ENCODE assay signal across 10 cellular contexts in genomic region chr11:65445101-65445603, GRCh38. TPM values are rescaled to one million over a fixed set of nuclear protein-coding genes. Genes with fewer than 3 reads are reported as not detected.
A peak's percentile ranks its signal among the peaks of the same experiment; 100 is the strongest.
DNase-seq lines count a peak whose midpoint lies in the region; FAIRE-seq and TF ChIP-seq lines count a peak whose summit lies in the region.
"Had no signal": no experiment of that assay in that cellular context is flagged by ENCODE, and none has a peak within 500 bp of the region (broad histone marks: within the 10 kb centered on the region; RNA-seq: fewer than 3 reads in every experiment).

No MANE protein-coding gene starts in this region.

- peak overlapping the region in 9 of 11 experiments; percentile 3 to 93 (median 81); a peak in 16 of 22 replicates for H3K4me2 ChIP-seq in BLaER1 treated with 17β-estradiol and CSF1 and Interleukin-3, amounts not matched to agents 10 nM and 100 nM
- H3K4me2 ChIP-seq: KMS-11 had no signal

- peak overlapping the region in 10 of 11 experiments; percentile 40 to 91 (median 72); a peak in 17 of 22 replicates for H3K27ac ChIP-seq in BLaER1 treated with 17β-estradiol and CSF1 and Interleukin-3, amounts not matched to agents 10 nM and 100 nM
- peak overlapping the region in 3 of 4 donors; percentile 5 to 59 (median 55) for H3K27ac ChIP-seq in Peyer's patch

- H3K4me3 Mint-ChIP-seq in chondrocyte (ENCODE audit: unreplicated experiment) = no peak overlapping the region

- peak in 1 of 2 donors; percentile 6 for TF ChIP-seq POLR2A in Peyer's patch (IDR thresholded peaks at IDR 0.05)
- no peak for TF ChIP-seq POLR2A in GM12892 (IDR thresholded peaks at IDR 0.05; ENCODE audit: low read depth, low read length)

- H3K9ac ChIP-seq in BLaER1 treated with 17β-estradiol and CSF1 and Interleukin-3, amounts not matched to agents 10 nM and 100 nM = peak overlapping the region in 7 of 11 experiments; percentile 21 to 63 (median 40); a peak in 10 of 22 replicates
- H3K9ac ChIP-seq: KMS-11 had no signal

- peak overlapping the region; percentile 80 for H3K27ac Mint-ChIP-seq in chondrocyte (ENCODE audit: unreplicated experiment)

- H3K27me3 ChIP-seq in BLaER1 treated with 17β-estradiol and CSF1 and Interleukin-3, amounts not matched to agents 10 nM and 100 nM = no peaks in the 10 kb centered on the region
- H3K27me3 ChIP-seq in Peyer's patch = no peaks in the 10 kb centered on the region

- no peaks in the 10 kb centered on the region for H3K9me3 Mint-ChIP-seq in chondrocyte (ENCODE audit: low read depth)

- H3K36me3 Mint-ChIP-seq in chondrocyte (ENCODE audit: low read depth) = peaks cover 24% of the 10 kb centered on the region

- DNase-seq in Peyer's patch = peak in 1 of 3 donors; percentile 16
- DNase-seq in chondrocyte (ENCODE audit: low spot score) = no peak
- peak; percentile 44 for DNase-seq in myocyte (ENCODE audit: low read depth)
- DNase-seq in GM12892 (ENCODE audit: insufficient read length) = no peak
- no peak for DNase-seq in OCI-M2 (lab: John Stamatoyannopoulos, UW; ENCODE audit: unreplicated experiment)
- DNase-seq in activated CD4-positive, alpha-beta T cell treated with anti-CD3 and anti-CD28 coated beads for 1 hour = no peak
- DNase-seq in stimulated activated CD4-positive, alpha-beta T cell treated with anti-CD3 and anti-CD28 coated beads, Interleukin-15, amount 100 ng/mL, for 24 hours = no peak
- DNase-seq: DMS79 had no signal

- no peak overlapping the region for H3K4me3 ChIP-seq in BLaER1 treated with 17β-estradiol and CSF1 and Interleukin-3, amounts not matched to agents 10 nM and 100 nM
- H3K4me3 ChIP-seq in Peyer's patch = no peak overlapping the region

- peaks cover 0 to 55% (median 0%) of the 10 kb centered on the region in 11 experiments; a peak in 5 of 22 replicates for H3K36me3 ChIP-seq in BLaER1 treated with 17β-estradiol and CSF1 and Interleukin-3, amounts not matched to agents 10 nM and 100 nM
- peaks cover 0 to 37% (median 0%) of the 10 kb centered on the region in 3 donors for H3K36me3 ChIP-seq in Peyer's patch

- no peak for TF ChIP-seq CTCF in Peyer's patch (IDR thresholded peaks at IDR 0.05)
- no peak for TF ChIP-seq CTCF in chondrocyte (IDR thresholded peaks at IDR 0.05)

- H3K9me3 ChIP-seq in BLaER1 treated with 17β-estradiol and CSF1 and Interleukin-3, amounts not matched to agents 10 nM and 100 nM (replicated peaks in 1 of 11) = peaks cover 0 to 6% (median 0%) of the 10 kb centered on the region in 11 experiments; a peak in 1 of 22 replicates
- no peaks in the 10 kb centered on the region for H3K9me3 ChIP-seq in Peyer's patch

- FAIRE-seq in GM12892 (lab: Jason Lieb, UNC) = no peak

- H3K4me1 Mint-ChIP-seq in chondrocyte (ENCODE audit: low read depth) = peaks cover 65% of the 10 kb centered on the region

- H3K4me1 ChIP-seq in BLaER1 treated with 17β-estradiol and CSF1 and Interleukin-3, amounts not matched to agents 10 nM and 100 nM = peaks cover 35 to 99% (median 87%) of the 10 kb centered on the region in 10 experiments
- peaks cover 0 to 20% (median 10%) of the 10 kb centered on the region in 4 donors for H3K4me1 ChIP-seq in Peyer's patch

- H4K20me1 ChIP-seq in BLaER1 treated with 17β-estradiol and CSF1 and Interleukin-3, amounts not matched to agents 10 nM and 100 nM = peaks cover 24 to 92% (median 59%) of the 10 kb centered on the region in 11 experiments; a peak in 19 of 22 replicates

- H3K27me3 Mint-ChIP-seq in chondrocyte (ENCODE audit: low read depth) = no peaks in the 10 kb centered on the region

RNA-seq across cellular contexts. Expression of gene NEAT1, which starts 22.6 kb away (rescaled TPM):
- total RNA-seq in Peyer's patch = 1,000 to 10,000 TPM in 2 of 4 donors, 100 to 1,000 TPM in 2; 705 to 1,411 (median 1,064) TPM
- total RNA-seq in chondrocyte = 333 to 440 TPM (median 377 TPM) in 3 replicates
- total RNA-seq in myocyte = 109 and 172 TPM in 2 replicates
- 542 TPM for polyA plus RNA-seq in myocyte (2012)
- 678 TPM for polyA plus RNA-seq in GM12892 (2012; ENCODE audit: missing spikeins)

RNA-seq across cellular contexts. Expression of gene MALAT1, which starts 53.7 kb away (rescaled TPM):
- total RNA-seq in Peyer's patch (over 10,000 TPM; 10,683 to 28,425 (median 19,356) TPM), chondrocyte (11,810 to 14,376 TPM (median 12,130 TPM) in 3 replicates), myocyte (5,859 and 8,069 TPM in 2 replicates)
- 1,663 TPM for polyA plus RNA-seq in myocyte (2012)
- 5,443 TPM for polyA plus RNA-seq in GM12892 (2012; ENCODE audit: missing spikeins)

RNA-seq across cellular contexts. Expression of gene FRMD8, which starts 58.7 kb away (rescaled TPM):
- total RNA-seq in Peyer's patch (100 to 1,000 TPM in 2 of 4 donors, 10 to 100 TPM in 2; 51.2 to 115 (median 102) TPM), chondrocyte (43.6 to 49.6 TPM (median 45.5 TPM) in 3 replicates), myocyte (36.2 and 49.1 TPM in 2 replicates)
- 18.2 TPM for polyA plus RNA-seq in myocyte (2012)
- polyA plus RNA-seq in GM12892 (2012; ENCODE audit: missing spikeins) = 11.2 TPM
